Comparison of ENCODE assay signal across 1 cellular context in the genomic region with DNA sequence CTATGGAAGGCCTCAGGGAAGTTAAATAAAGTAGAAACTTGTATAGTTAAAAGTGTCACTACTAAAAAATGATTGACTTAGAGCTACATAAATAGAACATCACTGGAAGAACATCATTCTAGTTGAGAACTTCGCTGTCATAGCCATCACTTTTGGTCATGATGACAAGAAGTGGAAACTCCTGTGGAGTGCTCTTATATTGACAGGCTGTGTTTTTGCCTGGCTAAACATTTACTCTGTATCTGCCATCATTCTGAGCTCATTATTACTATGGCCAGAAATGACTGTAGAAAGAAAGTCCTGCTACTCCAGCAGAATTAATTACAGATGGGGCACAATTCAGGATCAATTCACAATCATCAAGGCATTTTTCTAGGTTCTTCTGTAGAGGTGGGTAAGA.
TF ChIP-seq lines count a peak whose summit lies in the region.

No MANE protein-coding gene starts in this region.

TF ChIP-seq in GM12878, 131 proteins besides CTCF, POLR2A, EP300 and RAD21 (continued from another document):
- TF ChIP-seq, protein P1, sequence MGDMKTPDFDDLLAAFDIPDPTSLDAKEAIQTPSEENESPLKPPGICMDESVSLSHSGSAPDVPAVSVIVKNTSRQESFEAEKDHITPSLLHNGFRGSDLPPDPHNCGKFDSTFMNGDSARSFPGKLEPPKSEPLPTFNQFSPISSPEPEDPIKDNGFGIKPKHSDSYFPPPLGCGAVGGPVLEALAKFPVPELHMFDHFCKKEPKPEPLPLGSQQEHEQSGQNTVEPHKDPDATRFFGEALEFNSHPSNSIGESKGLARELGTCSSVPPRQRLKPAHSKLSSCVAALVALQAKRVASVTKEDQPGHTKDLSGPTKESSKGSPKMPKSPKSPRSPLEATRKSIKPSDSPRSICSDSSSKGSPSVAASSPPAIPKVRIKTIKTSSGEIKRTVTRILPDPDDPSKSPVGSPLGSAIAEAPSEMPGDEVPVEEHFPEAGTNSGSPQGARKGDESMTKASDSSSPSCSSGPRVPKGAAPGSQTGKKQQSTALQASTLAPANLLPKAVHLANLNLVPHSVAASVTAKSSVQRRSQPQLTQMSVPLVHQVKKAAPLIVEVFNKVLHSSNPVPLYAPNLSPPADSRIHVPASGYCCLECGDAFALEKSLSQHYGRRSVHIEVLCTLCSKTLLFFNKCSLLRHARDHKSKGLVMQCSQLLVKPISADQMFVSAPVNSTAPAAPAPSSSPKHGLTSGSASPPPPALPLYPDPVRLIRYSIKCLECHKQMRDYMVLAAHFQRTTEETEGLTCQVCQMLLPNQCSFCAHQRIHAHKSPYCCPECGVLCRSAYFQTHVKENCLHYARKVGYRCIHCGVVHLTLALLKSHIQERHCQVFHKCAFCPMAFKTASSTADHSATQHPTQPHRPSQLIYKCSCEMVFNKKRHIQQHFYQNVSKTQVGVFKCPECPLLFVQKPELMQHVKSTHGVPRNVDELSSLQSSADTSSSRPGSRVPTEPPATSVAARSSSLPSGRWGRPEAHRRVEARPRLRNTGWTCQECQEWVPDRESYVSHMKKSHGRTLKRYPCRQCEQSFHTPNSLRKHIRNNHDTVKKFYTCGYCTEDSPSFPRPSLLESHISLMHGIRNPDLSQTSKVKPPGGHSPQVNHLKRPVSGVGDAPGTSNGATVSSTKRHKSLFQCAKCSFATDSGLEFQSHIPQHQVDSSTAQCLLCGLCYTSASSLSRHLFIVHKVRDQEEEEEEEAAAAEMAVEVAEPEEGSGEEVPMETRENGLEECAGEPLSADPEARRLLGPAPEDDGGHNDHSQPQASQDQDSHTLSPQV (IDR thresholded peaks at IDR 0.05): no peak
- no peak for TF ChIP-seq IRF4 (IDR thresholded peaks at IDR 0.05; ENCODE audit: low read depth, low read length)
